In the genomic region with DNA sequence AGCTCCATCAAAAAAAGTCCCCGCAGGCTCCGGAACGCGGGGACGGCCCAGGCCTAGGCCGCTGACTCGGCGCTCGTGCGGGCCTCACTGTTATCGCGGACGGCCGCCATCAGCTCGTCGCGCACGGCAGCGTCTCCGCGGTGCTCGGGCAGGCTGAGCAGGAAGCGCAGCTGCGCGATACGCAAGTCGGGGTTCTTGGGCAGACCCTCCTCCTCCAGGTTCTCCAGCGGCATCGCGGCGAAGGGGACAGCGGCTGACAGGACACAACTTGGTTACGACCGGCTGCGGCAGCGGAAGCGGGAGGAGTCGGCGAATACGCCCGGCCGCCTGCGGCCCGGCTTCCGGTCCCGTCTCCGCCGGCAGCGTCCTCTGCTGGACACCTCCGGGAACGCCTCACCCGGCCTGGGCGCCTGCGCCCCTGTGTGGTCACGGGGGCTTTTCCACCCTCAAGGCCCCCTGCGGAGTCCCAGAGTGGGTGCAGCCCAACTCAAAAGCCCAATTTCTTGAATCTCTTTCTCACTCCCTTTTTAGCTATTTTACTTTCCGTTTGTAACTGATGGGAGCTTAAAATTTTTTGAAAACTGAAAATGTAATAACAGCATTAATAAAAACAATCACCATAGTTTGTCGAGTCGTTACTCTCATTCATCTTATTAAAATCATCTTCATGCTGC, we compare ENCODE assay signal across 8 cellular contexts. TPM values are rescaled to one million over a fixed set of nuclear protein-coding genes. Genes with fewer than 3 reads are reported as not detected.
DNase-seq lines count a peak whose midpoint lies in the region; ATAC-seq and TF ChIP-seq lines count a peak whose summit lies in the region.

Gene PSMD6 (minus strand): TSS at position 308 of the 674 bp plus-strand sequence. CDS start 75 bp downstream, at position 233.

- H3K27me3 ChIP-seq in adipocyte (replicated peaks; ENCODE audit: control insufficient read depth, insufficient read depth, low read length) (no peaks in the 10 kb centered on the region), heart left ventricle (no peaks in the 10 kb centered on the region), upper lobe of left lung (no peaks in the 10 kb centered on the region)

- H3K9me3 ChIP-seq in adipocyte (ENCODE audit: control insufficient read depth, low read length) (no peaks in the 10 kb centered on the region), heart left ventricle (no peaks in the 10 kb centered on the region), upper lobe of left lung (no peaks in the 10 kb centered on the region)

- WGBS in heart left ventricle, 4 donors: 3 to 6% (median 4%) methylated on average over 25 to 59 of the region's 59 CpGs
- 4 to 6% methylated on average over 15 to 59 of the region's 59 CpGs for WGBS in upper lobe of left lung, 2 donors

- peaks cover 29% of the 10 kb centered on the region for H3K36me3 ChIP-seq in adipocyte (ENCODE audit: control insufficient read depth, insufficient read depth, low read length, severe bottlenecking)
- H3K36me3 ChIP-seq in heart left ventricle: peaks cover 0 to 39% (median 33%) of the 10 kb centered on the region in 9 donors
- H3K36me3 ChIP-seq in upper lobe of left lung: peaks cover 3 to 29% (median 12%) of the 10 kb centered on the region in 4 donors

- H3K27ac ChIP-seq in heart left ventricle (peak within 1 kb of the TSS; percentile 21 to 92 (median 84)), upper lobe of left lung (peak within 1 kb of the TSS; percentile 89 to 93 (median 90))

- no peak for TF ChIP-seq EP300 in upper lobe of left lung (IDR thresholded peaks at IDR 0.05)

- H3K9ac ChIP-seq in adipocyte (ENCODE audit: low read length): peak within 1 kb of the TSS; percentile 100

- TF ChIP-seq POLR2A in NB4 (IDR thresholded peaks at IDR 0.05; ENCODE audit: extremely low read depth, insufficient read length) (peak; percentile 68), heart left ventricle (IDR thresholded peaks at IDR 0.05) (peak in 1 of 2 donors; percentile 40), upper lobe of left lung (IDR thresholded peaks at IDR 0.05) (peak in 2 of 4 donors; percentile 63 to 79)

- TF ChIP-seq CTCF in GM12873 (IDR thresholded peaks at IDR 0.05; ENCODE audit: insufficient read depth, low read depth, low read length, missing control alignments) (peak; percentile 100), NB4 (IDR thresholded peaks at IDR 0.05; ENCODE audit: low read depth, low read length) (peak; percentile 82), heart left ventricle (IDR thresholded peaks at IDR 0.05) (peak; percentile 98 to 100 (median 100)), upper lobe of left lung (IDR thresholded peaks at IDR 0.05) (peak; percentile 98 to 100 (median 99))

- DNase-seq in NB4 (ENCODE audit: low read depth) (peak; percentile 89), SW480 (ENCODE audit: low spot score) (peak; percentile 80), adipocyte (ENCODE audit: low read depth) (peak; percentile 95), heart left ventricle (peak; percentile 90 to 95 (median 91)), posterior cingulate gyrus (peak; percentile 85 to 98 (median 88)), upper lobe of left lung (peak; percentile 90 to 99)

- peaks cover 31% of the 10 kb centered on the region for H3K4me1 ChIP-seq in adipocyte (ENCODE audit: control insufficient read depth, insufficient read depth, low read length)
- peaks cover 5 to 32% (median 20%) of the 10 kb centered on the region in 12 donors for H3K4me1 ChIP-seq in heart left ventricle
- H3K4me1 ChIP-seq in upper lobe of left lung: peaks cover 17 to 31% (median 25%) of the 10 kb centered on the region in 4 donors

- intact Hi-C loops in heart left ventricle (cut with DNase I): loop anchor here in 1 of 10 donors (10.0 kb wide), 1 partner anchor 241 kb away; no protein-coding TSS in a partner anchor
- intact Hi-C loops in posterior cingulate gyrus (cut with DNase I): no loop called here

- H3K4me3 ChIP-seq in NB4 (ENCODE audit: low read depth, low read length) (peak within 1 kb of the TSS; percentile 93), adipocyte (ENCODE audit: low read length) (peak within 1 kb of the TSS; percentile 98), heart left ventricle (peak within 1 kb of the TSS; percentile 73 to 97 (median 89)), upper lobe of left lung (peak within 1 kb of the TSS; percentile 72 to 92 (median 87))

- ATAC-seq in HG02571 (IDR thresholded peaks at IDR 0.05; ENCODE audit: unreplicated experiment) (peak; percentile 98), heart left ventricle (peak; percentile 85 to 97 (median 96)), upper lobe of left lung (ENCODE audit: low FRiP score in 2 of 2) (peak; percentile 98 to 100)

RNA-seq across cellular contexts. Expression of gene PSMD6, which starts in this region (rescaled TPM):
- 10 to 100 TPM; 69.1 to 91.1 (median 82.5) TPM for total RNA-seq in heart left ventricle
- 100 to 1,000 TPM in 1 of 2 donors, 10 to 100 TPM in 1; 60.1 to 128 TPM for polyA plus RNA-seq in heart left ventricle
- total RNA-seq in upper lobe of left lung: 10 to 100 TPM; 41.2 to 69.3 (median 58.6) TPM

Comparison
In these comparisons a context has a peak if more than half of its experiments do, and no peak if none do; other contexts are left out.
1. Peak in every context shown above with its lines: DNase-seq, ATAC-seq, H3K4me3 ChIP-seq and H3K27ac ChIP-seq.